In genomic region chr6:4008324-4009047, GRCh38 we compare ENCODE assay signal across 9 cellular contexts.
DNase-seq lines count a peak whose midpoint lies in the region; ATAC-seq, FAIRE-seq and TF ChIP-seq lines count a peak whose summit lies in the region.
"Had no signal": no experiment of that assay in that cellular context is flagged by ENCODE, and none has a peak within 500 bp of the region (broad histone marks: within the 10 kb centered on the region; RNA-seq: fewer than 3 reads in every experiment).

No MANE protein-coding gene starts in this region.

- TF ChIP-seq CTCF in CD14-positive monocyte (IDR thresholded peaks at IDR 0.05) (peak; percentile 75), MCF 10A (IDR thresholded peaks at IDR 0.05; ENCODE audit: unreplicated experiment) (peak; percentile 55), HepG2 (CRISPR knock-in tag; IDR thresholded peaks at IDR 0.05) (peak; percentile 76)

- H3K27me3 ChIP-seq in HepG2 (ENCODE audit: control insufficient read depth in 1 of 2, insufficient read depth in 2 of 2, low read length in 2 of 2), result no peaks in the 10 kb centered on the region; a peak in 1 of 5 replicates

- H3K36me3 ChIP-seq in HepG2 (replicated peaks in 1 of 2; ENCODE audit: control insufficient read depth in 1 of 2, insufficient read depth in 2 of 2, low read length in 2 of 2), result no peaks in the 10 kb centered on the region; a peak in 1 of 5 replicates

- FAIRE-seq in HepG2 (lab: Jason Lieb, UNC) (peak; percentile 59), urothelium cell line (lab: Jason Lieb, UNC) (no peak)

- DNase-seq in CD14-positive monocyte (ENCODE audit: low spot score), result no peak
- peak; percentile 86 for DNase-seq in H4 (ENCODE audit: low spot score)
- DNase-seq in NOMO-1 treated with DMSO at 0.1 percent for 48 hours (lab: John Stamatoyannopoulos, UW; ENCODE audit: unreplicated experiment), result peak; percentile 70
- DNase-seq in MCF 10A (ENCODE audit: unreplicated experiment), result peak; percentile 79
- DNase-seq in HepG2 (ENCODE audit: low spot score), result peak; percentile 86
- DNase-seq in urothelium cell line (ENCODE audit: low spot score), result peak; percentile 30

- no peaks in the 10 kb centered on the region; the same call in 1 of the 2 replicates for H4K20me1 ChIP-seq in HepG2 (ENCODE audit: insufficient read depth, low read length)

- TF ChIP-seq EP300 in HepG2 (IDR thresholded peaks at IDR 0.05; ENCODE audit: low read depth in 2 of 2, low read length in 2 of 2) (0 out of 4 replicates have a peak, but pooled peaks of 1 of the 2 experiments have one; percentile 15), HepG2 (CRISPR knock-in tag; IDR thresholded peaks at IDR 0.05; ENCODE audit: borderline replicate concordance) (no peak)

- peaks cover 8 to 15% of the 10 kb centered on the region in 2 donors for H3K36me3 Mint-ChIP-seq in CD14-positive monocyte
- peaks cover 25% of the 10 kb centered on the region for H3K36me3 Mint-ChIP-seq in MCF 10A (ENCODE audit: insufficient read depth, unreplicated experiment)

- peaks cover 17% of the 10 kb centered on the region for H3K4me1 Mint-ChIP-seq in CD14-positive monocyte
- peaks cover 17% of the 10 kb centered on the region for H3K4me1 Mint-ChIP-seq in MCF 10A (ENCODE audit: insufficient read depth, unreplicated experiment)

- peak overlapping the region in 5 of 7 donors; percentile 14 to 58 (median 46) for H3K27ac Mint-ChIP-seq in CD14-positive monocyte
- H3K27ac Mint-ChIP-seq in MCF 10A (ENCODE audit: low read depth, unreplicated experiment), result no peak overlapping the region

- in situ Hi-C loops in HepG2 (cut with HindIII; ENCODE audit: extremely low pct_ligation_motif_present, low pct_unique_long_range_greater_than_20kb), result no loop called here

- H3K27me3 Mint-ChIP-seq in CD14-positive monocyte (ENCODE audit: low read depth in 3 of 3), result no peaks in the 10 kb centered on the region
- no peaks in the 10 kb centered on the region for H3K27me3 Mint-ChIP-seq in MCF 10A (ENCODE audit: insufficient read depth, unreplicated experiment)
- H3K27me3 Mint-ChIP-seq: natural killer cell treated with Interleukin-12 subunit alpha and Interleukin-12 subunit beta and Interleukin-15 and Interleukin-18, amount 100 ng/mL, for 72 hours had no signal

- no peaks in the 10 kb centered on the region for H3K9me3 ChIP-seq in HepG2 (ENCODE audit: low read length)

- 71% methylated on average over 3 of the region's 3 CpGs for WGBS in HepG2 (ENCODE audit: low lambda C conversion rate)

- BruUV-seq in MCF 10A (replicated peaks; lab: Mats Ljungman, UMichigan) (no TSS peak), HepG2 (replicated peaks; lab: Mats Ljungman, UMichigan) (no TSS peak)

- peak; percentile 70 for ATAC-seq in HepG2
- ATAC-seq in HG03280 (IDR thresholded peaks at IDR 0.05; ENCODE audit: unreplicated experiment), result no peak
- ATAC-seq in HG02981 (IDR thresholded peaks at IDR 0.05; ENCODE audit: unreplicated experiment), result no peak

- no peak overlapping the region for H2AFZ ChIP-seq in HepG2 (ENCODE audit: low read length)

- H3K27ac ChIP-seq in HepG2 (ENCODE audit: extremely low read length, insufficient read depth, low read length), result peak overlapping the region; percentile 15

- H3K9ac ChIP-seq in HepG2 (ENCODE audit: insufficient read depth, low read depth, low read length), result no peak overlapping the region

- POLR2A ChIA-PET in MCF 10A (lab: Yijun Ruan, JAX) (interaction anchor here (0.8 to 3.8 kb wide), 9 partner anchors 10 to 269 kb away, joined by 3 to 22 read pairs (median 4); a partner anchor contains a TSS), HepG2 (lab: Yijun Ruan, JAX) (interaction anchor here (1.0 to 1.5 kb wide), 2 partner anchors 10 to 13 kb away, joined by 5 to 11 read pairs; a partner anchor contains a TSS)

- intact Hi-C loops in CD14-positive monocyte (cut with micrococcal nuclease), result loop anchor here (5.0 kb wide), 2 partner anchors 261 to 266 kb away; no protein-coding TSS in a partner anchor
- intact Hi-C loops in MCF 10A (cut with micrococcal nuclease), result loop anchor here (1.0 to 2.0 kb wide), 5 partner anchors 75 to 730 kb away; partner anchors contain the start of gene FAM50B
- intact Hi-C loops in HepG2 (cut with micrococcal nuclease; ENCODE audit: unreplicated experiment), result loop anchor here (2.0 kb wide), 1 partner anchor 266 kb away; no protein-coding TSS in a partner anchor

- peak; percentile 70 for TF ChIP-seq RAD21 in HepG2 (CRISPR knock-in tag; IDR thresholded peaks at IDR 0.05)

- CTCF ChIA-PET in MCF 10A (lab: Yijun Ruan, JAX) (interaction anchor here (0.6 to 2.7 kb wide), 19 partner anchors 8 to 904 kb away, joined by 3 to 16 read pairs (median 4); partner anchors contain the start of gene FAM50B), HepG2 (lab: Yijun Ruan, JAX; ENCODE audit: low intra/inter-chr PET ratio, low total read pairs) (interaction anchor here (0.9 to 1.7 kb wide), 5 partner anchors 10 to 729 kb away, joined by 3 to 13 read pairs (median 4); no protein-coding TSS in a partner anchor)

- H3K4me3 Mint-ChIP-seq in CD14-positive monocyte (no peak overlapping the region), MCF 10A (ENCODE audit: unreplicated experiment) (no peak overlapping the region)
- H3K4me3 Mint-ChIP-seq: natural killer cell treated with Interleukin-12 subunit alpha and Interleukin-12 subunit beta and Interleukin-15 and Interleukin-18, amount 100 ng/mL, for 72 hours had no signal

- peaks cover 25% of the 10 kb centered on the region for H3K79me2 ChIP-seq in HepG2 (ENCODE audit: insufficient read depth, low read length)

- H3K4me3 ChIP-seq in HepG2 (replicated peaks in 1 of 3; ENCODE audit: insufficient read depth in 1 of 3, low read depth in 2 of 3, low read length in 3 of 3), result no peak overlapping the region

- H3K9me3 Mint-ChIP-seq in CD14-positive monocyte (no peaks in the 10 kb centered on the region), MCF 10A (ENCODE audit: unreplicated experiment) (peaks cover 8% of the 10 kb centered on the region)
- H3K9me3 Mint-ChIP-seq: natural killer cell treated with Interleukin-12 subunit alpha and Interleukin-12 subunit beta and Interleukin-15 and Interleukin-18, amount 100 ng/mL, for 72 hours had no signal

- H3K4me1 ChIP-seq in HepG2 (ENCODE audit: insufficient read depth, low read length), result peaks cover 31% of the 10 kb centered on the region

- no peak overlapping the region for H3K4me2 ChIP-seq in HepG2 (ENCODE audit: low read depth, low read length)

- no peak for TF ChIP-seq POLR2A in HepG2 (IDR thresholded peaks at IDR 0.05; ENCODE audit: insufficient read depth in 1 of 2, low read depth in 2 of 2, low read length in 2 of 2)

TF ChIP-seq in HepG2, 621 proteins besides CTCF, POLR2A, EP300 and RAD21 (continues in another document):
- peak; percentile 64 for TF ChIP-seq BCL6 (CRISPR knock-in tag; IDR thresholded peaks at IDR 0.05)
- TF ChIP-seq, protein P1, sequence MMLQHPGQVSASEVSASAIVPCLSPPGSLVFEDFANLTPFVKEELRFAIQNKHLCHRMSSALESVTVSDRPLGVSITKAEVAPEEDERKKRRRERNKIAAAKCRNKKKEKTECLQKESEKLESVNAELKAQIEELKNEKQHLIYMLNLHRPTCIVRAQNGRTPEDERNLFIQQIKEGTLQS (CRISPR knock-in tag; IDR thresholded peaks at IDR 0.05), result no peak
- TF ChIP-seq, protein P2, sequence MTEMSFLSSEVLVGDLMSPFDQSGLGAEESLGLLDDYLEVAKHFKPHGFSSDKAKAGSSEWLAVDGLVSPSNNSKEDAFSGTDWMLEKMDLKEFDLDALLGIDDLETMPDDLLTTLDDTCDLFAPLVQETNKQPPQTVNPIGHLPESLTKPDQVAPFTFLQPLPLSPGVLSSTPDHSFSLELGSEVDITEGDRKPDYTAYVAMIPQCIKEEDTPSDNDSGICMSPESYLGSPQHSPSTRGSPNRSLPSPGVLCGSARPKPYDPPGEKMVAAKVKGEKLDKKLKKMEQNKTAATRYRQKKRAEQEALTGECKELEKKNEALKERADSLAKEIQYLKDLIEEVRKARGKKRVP (CRISPR knock-in tag; IDR thresholded peaks at IDR 0.05), result peak in 1 of 2 experiments; percentile 66; a peak in 1 of 4 replicates
- TF ChIP-seq, protein P3, sequence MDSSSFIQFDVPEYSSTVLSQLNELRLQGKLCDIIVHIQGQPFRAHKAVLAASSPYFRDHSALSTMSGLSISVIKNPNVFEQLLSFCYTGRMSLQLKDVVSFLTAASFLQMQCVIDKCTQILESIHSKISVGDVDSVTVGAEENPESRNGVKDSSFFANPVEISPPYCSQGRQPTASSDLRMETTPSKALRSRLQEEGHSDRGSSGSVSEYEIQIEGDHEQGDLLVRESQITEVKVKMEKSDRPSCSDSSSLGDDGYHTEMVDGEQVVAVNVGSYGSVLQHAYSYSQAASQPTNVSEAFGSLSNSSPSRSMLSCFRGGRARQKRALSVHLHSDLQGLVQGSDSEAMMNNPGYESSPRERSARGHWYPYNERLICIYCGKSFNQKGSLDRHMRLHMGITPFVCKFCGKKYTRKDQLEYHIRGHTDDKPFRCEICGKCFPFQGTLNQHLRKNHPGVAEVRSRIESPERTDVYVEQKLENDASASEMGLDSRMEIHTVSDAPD (CRISPR knock-in tag; IDR thresholded peaks at IDR 0.05), result peak; percentile 46; the same call in 1 of the 2 replicates
- TF ChIP-seq FOXJ3 (CRISPR knock-in tag; IDR thresholded peaks at IDR 0.05; ENCODE audit: borderline replicate concordance), result no peak
- TF ChIP-seq, protein P4, sequence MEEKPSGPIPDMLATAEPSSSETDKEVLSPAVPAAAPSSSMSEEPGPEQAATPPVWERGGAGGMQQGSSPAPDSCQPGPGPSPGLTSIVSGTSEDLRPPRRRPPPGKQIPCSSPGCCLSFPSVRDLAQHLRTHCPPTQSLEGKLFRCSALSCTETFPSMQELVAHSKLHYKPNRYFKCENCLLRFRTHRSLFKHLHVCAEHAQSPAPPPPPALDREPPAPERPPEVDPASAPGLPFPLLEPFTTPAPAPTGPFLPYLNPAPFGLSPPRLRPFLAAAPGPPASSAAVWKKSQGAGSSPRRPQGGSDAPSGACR (CRISPR knock-in tag; IDR thresholded peaks at IDR 0.05), result no peak
- no peak for TF ChIP-seq ZFX (CRISPR knock-in tag; IDR thresholded peaks at IDR 0.05; ENCODE audit: low read depth)
- no peak for TF ChIP-seq SOX6 (IDR thresholded peaks at IDR 0.05)
- TF ChIP-seq SOX6 (CRISPR knock-in tag; IDR thresholded peaks at IDR 0.05), result no peak
- peak; percentile 47 for TF ChIP-seq RARA (CRISPR knock-in tag; IDR thresholded peaks at IDR 0.05)
